Comparison of ENCODE assay signal across 1 cellular context in the genomic region with DNA sequence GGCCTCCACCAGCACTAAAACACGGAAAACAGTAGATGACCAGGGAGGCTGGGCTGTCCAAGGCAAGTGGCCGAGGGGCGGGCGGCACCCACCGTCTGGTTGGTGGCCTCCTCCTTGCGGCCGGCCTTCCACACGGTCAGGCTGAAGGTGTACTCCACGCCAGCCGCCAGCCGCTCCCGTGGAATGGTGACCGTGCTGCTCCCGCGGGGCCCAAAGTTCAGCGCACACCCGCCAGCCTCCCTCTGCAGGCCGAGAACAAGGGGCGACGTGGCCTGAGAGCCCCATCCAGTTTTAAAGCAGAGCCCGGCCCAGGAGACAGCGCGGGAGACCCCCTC. TPM values are rescaled to one million over a fixed set of nuclear protein-coding genes. Genes with fewer than 3 reads are reported as not detected.
"Had no signal": no experiment of that assay in that cellular context is flagged by ENCODE, and none has a peak within 500 bp of the region (broad histone marks: within the 10 kb centered on the region; RNA-seq: fewer than 3 reads in every experiment).

No MANE protein-coding gene starts in this region.

RNA-seq across cellular contexts. Expression of gene RAB26, which starts 40.7 kb away (rescaled TPM):
- total RNA-seq: T-helper 2 cell treated with Interferon-gamma antibody and Interleukin-4, amounts not matched to agents 100 ng/mL and 5 ng/mL, for 36 hours had no signal
